ENCODE assay signal across 7 cellular contexts in genomic region chr7:110988348-110988747, GRCh38.
"Had no signal": no experiment of that assay in that cellular context is flagged by ENCODE, and none has a peak within 500 bp of the region (broad histone marks: within the 10 kb centered on the region; RNA-seq: fewer than 3 reads in every experiment).

No MANE protein-coding gene starts in this region.

- H3K9me3 Mint-ChIP-seq: HFFc6 had no signal

- DNase-seq: GOT3, H7, HFFc6 had no signal

- H3K27ac ChIP-seq: GM23248 had no signal

- H3K4me3 ChIP-seq: GM23248, HAP-1, K562 had no signal

- ATAC-seq: HCT116 had no signal

- H3K9ac ChIP-seq: GM23248 had no signal

- H3K9me3 ChIP-seq: HAP-1 had no signal

- H3K27ac Mint-ChIP-seq: HFFc6 had no signal

- H3K4me1 ChIP-seq: HAP-1 had no signal

- H3K36me3 ChIP-seq: HAP-1 had no signal

- H3K4me3 Mint-ChIP-seq: HFFc6 had no signal
